Comparison of ENCODE assay signal across 12 cellular contexts in genomic region chr3:134362670-134363380, GRCh38. TPM values are rescaled to one million over a fixed set of nuclear protein-coding genes. Genes with fewer than 3 reads are reported as not detected.
A peak's percentile ranks its signal among the peaks of the same experiment; 100 is the strongest.
DNase-seq lines count a peak whose midpoint lies in the region; ATAC-seq, FAIRE-seq and TF ChIP-seq lines count a peak whose summit lies in the region.
"Had no signal": no experiment of that assay in that cellular context is flagged by ENCODE, and none has a peak within 500 bp of the region (broad histone marks: within the 10 kb centered on the region; RNA-seq: fewer than 3 reads in every experiment).

No MANE protein-coding gene starts in this region.

- H3K27ac ChIP-seq in endothelial cell of umbilical vein (ENCODE audit: insufficient read depth, low read depth, low read length): peak overlapping the region; percentile 83
- H3K27ac ChIP-seq in vagina: peak overlapping the region; percentile 97

- H3K9me1 ChIP-seq in endothelial cell of umbilical vein (replicated peaks; ENCODE audit: control insufficient read depth, extremely low read depth, insufficient read depth, low read length): no peaks in the 10 kb centered on the region

- CTCF ChIA-PET in endothelial cell of umbilical vein (lab: Charles Lee): interaction anchor here (0.9 to 3.4 kb wide), 6 partner anchors 9 to 138 kb away, joined by 3 to 32 read pairs (median 4); no protein-coding TSS in a partner anchor

- H3K79me2 ChIP-seq in endothelial cell of umbilical vein (ENCODE audit: control insufficient read depth, insufficient read depth, low read length): peaks cover 72% of the 10 kb centered on the region

- BruUV-seq in endothelial cell of umbilical vein (replicated peaks; lab: Mats Ljungman, UMichigan): no TSS peak

- peaks cover 24% of the 10 kb centered on the region for H3K4me1 Mint-ChIP-seq in stimulated activated naive CD8-positive, alpha-beta T cell treated with anti-CD3 and anti-CD28 coated beads, Interleukin-15, Interleukin-2, amounts not matched to agents 100 ng/mL and 50 ng/mL, for 24 hours (ENCODE audit: low read depth)
- peaks cover 27% of the 10 kb centered on the region for H3K4me1 Mint-ChIP-seq in stimulated activated naive CD8-positive, alpha-beta T cell treated with anti-CD3 and anti-CD28 coated beads, Interleukin-15, amount 100 ng/mL, for 72 hours
- peaks cover 23 to 25% of the 10 kb centered on the region in 2 donors for H3K4me1 Mint-ChIP-seq in natural killer cell

- H3K36me3 Mint-ChIP-seq in stimulated activated naive CD8-positive, alpha-beta T cell treated with anti-CD3 and anti-CD28 coated beads, Interleukin-15, Interleukin-2, amounts not matched to agents 100 ng/mL and 50 ng/mL, for 24 hours (ENCODE audit: low read depth): no peaks in the 10 kb centered on the region
- no peaks in the 10 kb centered on the region for H3K36me3 Mint-ChIP-seq in natural killer cell

- H3K27me3 Mint-ChIP-seq in stimulated activated naive CD8-positive, alpha-beta T cell treated with anti-CD3 and anti-CD28 coated beads, Interleukin-15, Interleukin-2, amounts not matched to agents 100 ng/mL and 50 ng/mL, for 24 hours: peaks cover 20% of the 10 kb centered on the region
- peaks cover 34% of the 10 kb centered on the region for H3K27me3 Mint-ChIP-seq in stimulated activated naive CD8-positive, alpha-beta T cell treated with anti-CD3 and anti-CD28 coated beads, Interleukin-15, amount 100 ng/mL, for 72 hours
- H3K27me3 Mint-ChIP-seq in natural killer cell (ENCODE audit: low read depth in 2 of 2): peaks cover 8 to 19% of the 10 kb centered on the region in 2 donors

- peaks cover 61% of the 10 kb centered on the region for H3K4me1 ChIP-seq in endothelial cell of umbilical vein (ENCODE audit: control insufficient read depth, extremely low read depth, insufficient read depth, low read length)
- H3K4me1 ChIP-seq in vagina: peaks cover 97% of the 10 kb centered on the region

- no peaks in the 10 kb centered on the region for H3K9me3 ChIP-seq in endothelial cell of umbilical vein (replicated peaks; ENCODE audit: control insufficient read depth, insufficient read depth, low read length)
- no peaks in the 10 kb centered on the region for H3K9me3 ChIP-seq in vagina

- H2AFZ ChIP-seq in endothelial cell of umbilical vein (ENCODE audit: low read depth, low read length): no peak overlapping the region

- no peak for ATAC-seq in stimulated activated naive CD8-positive, alpha-beta T cell treated with anti-CD3 and anti-CD28 coated beads, Interleukin-15, amount 100 ng/mL, for 72 hours
- ATAC-seq in natural killer cell (no peak), HG03139 (IDR thresholded peaks at IDR 0.05; ENCODE audit: unreplicated experiment) (no peak)
- no peak for ATAC-seq in stimulated activated naive CD8-positive, alpha-beta T cell treated with anti-CD3 and anti-CD28 coated beads, Interleukin-15, Interleukin-2, amounts not matched to agents 100 U/mL and 50 U/mL, for 24 hours

- FAIRE-seq in endothelial cell of umbilical vein (lab: Jason Lieb, UNC): no peak

- no peaks in the 10 kb centered on the region for H4K20me1 ChIP-seq in endothelial cell of umbilical vein (replicated peaks; ENCODE audit: control insufficient read depth, extremely low read depth, insufficient read depth, low read length)

- H3K4me3 ChIP-seq in endothelial cell of umbilical vein (replicated peaks in 1 of 3; ENCODE audit: insufficient read depth in 1 of 3, low read depth in 1 of 3, low read length in 3 of 3): no peak overlapping the region
- H3K4me3 ChIP-seq in vagina: no peak overlapping the region

- TF ChIP-seq CTCF in endothelial cell of umbilical vein (IDR thresholded peaks at IDR 0.05; ENCODE audit: extremely low read depth in 1 of 2, insufficient read depth in 1 of 2, low read depth in 1 of 2, low read length in 2 of 2) (no peak), natural killer cell (IDR thresholded peaks at IDR 0.05) (no peak), vagina (IDR thresholded peaks at IDR 0.05) (no peak)

- H3K4me3 Mint-ChIP-seq in stimulated activated naive CD8-positive, alpha-beta T cell treated with anti-CD3 and anti-CD28 coated beads, Interleukin-15, Interleukin-2, amounts not matched to agents 100 ng/mL and 50 ng/mL, for 24 hours: peak overlapping the region; percentile 21
- peak overlapping the region in 1 of 2 donors; percentile 67 for H3K4me3 Mint-ChIP-seq in stimulated activated naive CD8-positive, alpha-beta T cell treated with anti-CD3 and anti-CD28 coated beads, Interleukin-15, amount 100 ng/mL, for 72 hours
- peak overlapping the region; percentile 77 for H3K4me3 Mint-ChIP-seq in natural killer cell
- H3K4me3 Mint-ChIP-seq: T-helper 2 cell treated with Interferon-gamma antibody and Interleukin-4, amounts not matched to agents 5 μg/mL and 100 μg/mL, for 36 hours had no signal

- H3K27ac Mint-ChIP-seq in stimulated activated naive CD8-positive, alpha-beta T cell treated with anti-CD3 and anti-CD28 coated beads, Interleukin-15, Interleukin-2, amounts not matched to agents 100 ng/mL and 50 ng/mL, for 24 hours: no peak overlapping the region
- no peak overlapping the region for H3K27ac Mint-ChIP-seq in stimulated activated naive CD8-positive, alpha-beta T cell treated with anti-CD3 and anti-CD28 coated beads, Interleukin-15, amount 100 ng/mL, for 72 hours
- no peak overlapping the region for H3K27ac Mint-ChIP-seq in natural killer cell
- H3K27ac Mint-ChIP-seq: activated T-cell treated with anti-CD3 and anti-CD28 coated beads, Interleukin-2, amount 50 U/mL, for 24 hours; T-helper 2 cell treated with Interferon-gamma antibody and Interleukin-4, amounts not matched to agents 5 μg/mL and 100 μg/mL, for 36 hours had no signal

- H3K36me3 ChIP-seq in endothelial cell of umbilical vein (ENCODE audit: control insufficient read depth in 2 of 2, extremely low read depth in 1 of 2, insufficient read depth in 2 of 2, low read length in 2 of 2) (peaks cover 71 to 85% of the 10 kb centered on the region in 2 experiments), vagina (peaks cover 0 to 70% of the 10 kb centered on the region in 2 donors)

- no peak for TF ChIP-seq POLR2A in endothelial cell of umbilical vein (IDR thresholded peaks at IDR 0.05; ENCODE audit: low read depth, low read length)
- TF ChIP-seq POLR2A in vagina (IDR thresholded peaks at IDR 0.05): no peak

- intact Hi-C loops in endothelial cell of umbilical vein (cut with micrococcal nuclease): loop anchor here (5.0 to 10.0 kb wide), 2 partner anchors 421 to 788 kb away; partner anchors contain the start of gene CDV3
- intact Hi-C loops in natural killer cell (cut with micrococcal nuclease): no loop called here
- intact Hi-C loops in vagina (cut with DNase I): no loop called here

- POLR2A ChIA-PET in endothelial cell of umbilical vein (lab: Charles Lee): interaction anchor here (1.0 to 5.7 kb wide), 4 partner anchors 11 to 49 kb away, joined by 3 to 63 read pairs (median 24); partner anchors contain the start of gene AMOTL2

- H3K9me3 Mint-ChIP-seq in stimulated activated naive CD8-positive, alpha-beta T cell treated with anti-CD3 and anti-CD28 coated beads, Interleukin-15, Interleukin-2, amounts not matched to agents 100 ng/mL and 50 ng/mL, for 24 hours: no peaks in the 10 kb centered on the region
- no peaks in the 10 kb centered on the region for H3K9me3 Mint-ChIP-seq in stimulated activated naive CD8-positive, alpha-beta T cell treated with anti-CD3 and anti-CD28 coated beads, Interleukin-15, amount 100 ng/mL, for 72 hours
- H3K9me3 Mint-ChIP-seq in natural killer cell: no peaks in the 10 kb centered on the region
- H3K9me3 Mint-ChIP-seq: activated T-cell treated with anti-CD3 and anti-CD28 coated beads, Interleukin-2, amount 50 U/mL, for 24 hours; T-helper 2 cell treated with Interferon-gamma antibody and Interleukin-4, amounts not matched to agents 5 μg/mL and 100 μg/mL, for 36 hours had no signal

- H3K27me3 ChIP-seq in endothelial cell of umbilical vein (ENCODE audit: control insufficient read depth in 2 of 2, insufficient read depth in 2 of 2, low read length in 2 of 2): no peaks in the 10 kb centered on the region
- no peaks in the 10 kb centered on the region for H3K27me3 ChIP-seq in vagina

- dilution Hi-C loops in endothelial cell of umbilical vein (cut with MboI; ENCODE audit: extremely low pct_ligation_motif_present, low sequenced_read_pairs): no loop called here

- no peak overlapping the region for H3K4me2 ChIP-seq in endothelial cell of umbilical vein (ENCODE audit: insufficient read depth, low read length)

- no peak for DNase-seq in stimulated activated naive CD8-positive, alpha-beta T cell treated with anti-CD3 and anti-CD28 coated beads, Interleukin-15, amount 100 ng/mL, for 72 hours
- no peak for DNase-seq in endothelial cell of umbilical vein (ENCODE audit: low read depth, low spot score)
- no peak for DNase-seq in natural killer cell
- no peak for DNase-seq in vagina (ENCODE audit: extremely low spot score in 2 of 2)
- no peak for DNase-seq in stimulated activated naive CD8-positive, alpha-beta T cell treated with anti-CD3 and anti-CD28 coated beads, Interleukin-15, Interleukin-2, amounts not matched to agents 100 U/mL and 50 U/mL, for 24 hours
- DNase-seq in Ammon's horn (ENCODE audit: low spot score): no peak
- DNase-seq: NCI-H526 treated with DMSO at 0.1 percent for 48 hours; stimulated activated CD4-positive, alpha-beta T cell treated with anti-CD3 and anti-CD28 coated beads, Interleukin-4, amount 100 ng/mL, for 4 hours had no signal

- H3K9ac ChIP-seq in endothelial cell of umbilical vein (replicated peaks; ENCODE audit: extremely low read depth, insufficient read depth, low read length): no peak overlapping the region

TF ChIP-seq in endothelial cell of umbilical vein, 7 proteins besides CTCF, POLR2A, EP300 and RAD21 (continues in another document):
- TF ChIP-seq JUN (IDR thresholded peaks at IDR 0.05; ENCODE audit: borderline replicate concordance, insufficient read depth, insufficient read length, low read depth): no peak
- TF ChIP-seq EZH2 (IDR thresholded peaks at IDR 0.05; ENCODE audit: borderline replicate concordance, low read depth, low read length, severe bottlenecking): no peak
- no peak for TF ChIP-seq MYC (IDR thresholded peaks at IDR 0.05; ENCODE audit: low read depth, low read length)
- TF ChIP-seq POLR2AphosphoS5 (IDR thresholded peaks at IDR 0.05; ENCODE audit: insufficient read depth, low read depth, low read length): peak; percentile 26

RNA-seq across cellular contexts. Expression of gene AMOTL2, which starts 11.4 kb away (rescaled TPM):
- total RNA-seq in endothelial cell of umbilical vein (145 and 167 TPM in 2 replicates), natural killer cell (not detected), vagina (60.6 TPM)
- 129 and 130 TPM in 2 replicates for polyA plus RNA-seq in endothelial cell of umbilical vein
- polyA plus RNA-seq in endothelial cell of umbilical vein (2011; cell fraction: cytosol; rRNA removed): 123 and 135 TPM in 2 replicates
- polyA plus RNA-seq in endothelial cell of umbilical vein (2011; cell fraction: nucleus; rRNA removed): 200 and 222 TPM in 2 replicates
- polyA plus RNA-seq in endothelial cell of umbilical vein (2012): 67.7 and 69.8 TPM in 2 replicates
- polyA minus RNA-seq in endothelial cell of umbilical vein: 186 and 195 TPM in 2 replicates
- 41.2 TPM for polyA minus RNA-seq in endothelial cell of umbilical vein (2011; cell fraction: cytosol; rRNA and poly(A)+ RNA removed)
- polyA minus RNA-seq in endothelial cell of umbilical vein (2011; cell fraction: nucleus; rRNA and poly(A)+ RNA removed): 95.7 and 170 TPM in 2 replicates

Comparison
In these comparisons a context has a peak if more than half of its experiments do, and no peak if none do; other contexts are left out.
1. RNA of gene AMOTL2, which starts 11.4 kb away (total RNA-seq): 145 to 167 TPM in endothelial cell of umbilical vein and 60.6 TPM in vagina (single experiment); not detected in natural killer cell; every median in the first group is over 10 times any median in the second.